Comparison of ENCODE assay signal across 8 cellular contexts in the genomic region with DNA sequence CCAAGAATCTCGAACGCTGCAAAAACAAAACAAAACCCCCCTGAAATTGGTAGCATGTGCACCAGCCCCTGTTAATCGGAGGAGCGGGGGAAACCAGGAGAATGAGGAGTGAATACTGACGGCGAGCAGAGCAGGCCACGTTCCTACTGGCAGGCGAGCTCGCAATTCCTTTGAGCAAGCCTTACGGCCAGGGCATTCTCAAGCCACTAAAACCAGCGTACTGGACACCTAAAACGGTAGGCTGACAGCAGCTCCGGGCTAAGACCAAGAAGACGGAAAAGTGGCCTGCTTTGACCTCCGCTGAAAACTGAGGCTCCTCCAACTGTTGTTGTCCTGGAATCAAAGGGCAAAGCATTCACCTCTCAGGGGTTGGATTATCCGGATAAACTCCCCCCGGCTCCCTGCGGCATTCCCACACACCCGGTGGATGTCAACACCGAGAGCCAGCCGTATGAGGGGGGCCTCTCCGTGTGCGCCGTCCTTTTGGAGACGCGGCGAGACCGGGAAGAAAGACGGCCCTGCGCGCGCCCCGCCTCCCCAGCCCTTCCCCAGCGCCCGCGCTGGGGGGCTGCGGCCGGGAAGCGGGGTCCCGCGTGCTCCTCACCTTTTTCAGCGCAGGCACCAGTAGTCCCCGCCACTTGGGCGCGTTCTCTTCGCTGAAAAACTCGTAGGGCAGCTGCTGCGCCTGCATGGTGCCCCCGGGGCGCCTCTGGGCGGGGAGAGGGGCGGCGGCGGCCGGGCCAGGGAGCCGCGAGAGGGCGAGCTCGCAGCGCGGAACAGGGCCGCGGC. TPM values are rescaled to one million over a fixed set of nuclear protein-coding genes. Genes with fewer than 3 reads are reported as not detected.
A peak's percentile ranks its signal among the peaks of the same experiment; 100 is the strongest.
DNase-seq lines count a peak whose midpoint lies in the region; ATAC-seq and TF ChIP-seq lines count a peak whose summit lies in the region.

No MANE protein-coding gene starts in this region.

- H3K4me1 ChIP-seq in mucosa of descending colon (ENCODE audit: low read depth), result peaks cover 29% of the 10 kb centered on the region

- H3K9me3 Mint-ChIP-seq in stimulated activated naive B cell treated with anti-CD40 and anti-IgM and Interleukin-4, amounts not matched to agents 10 μg/mL and 1 μg/mL and 100 μg/mL, for 72 hours, result peaks cover 0 to 2% of the 10 kb centered on the region in 2 donors

- H3K36me3 Mint-ChIP-seq in stimulated activated naive B cell treated with anti-CD40 and anti-IgM and Interleukin-4, amounts not matched to agents 10 μg/mL and 1 μg/mL and 100 μg/mL, for 72 hours, result peaks cover 11 to 22% of the 10 kb centered on the region in 2 donors

- intact Hi-C loops in mucosa of descending colon (cut with DNase I, micrococcal nuclease), result no loop called here

- H3K27ac Mint-ChIP-seq in stimulated activated naive B cell treated with anti-CD40 and anti-IgM and Interleukin-4, amounts not matched to agents 10 μg/mL and 1 μg/mL and 100 μg/mL, for 72 hours, result peak overlapping the region; percentile 92

- no peak for TF ChIP-seq CTCF in epithelial cell of esophagus (IDR thresholded peaks at IDR 0.05; ENCODE audit: insufficient read depth, low read depth, low read length, missing control alignments)
- TF ChIP-seq CTCF in mucosa of descending colon (IDR thresholded peaks at IDR 0.05), result peak; percentile 18

- no peaks in the 10 kb centered on the region for H3K9me3 ChIP-seq in mucosa of descending colon

- DNase-seq in AG08396 (ENCODE audit: low spot score), result peak; percentile 76
- peak; percentile 52 for DNase-seq in NCI-H748 (lab: John Stamatoyannopoulos, UW; ENCODE audit: unreplicated experiment)
- peak; percentile 52 for DNase-seq in activated T-cell treated with anti-CD3 and anti-CD28 coated beads for 1 hour (ENCODE audit: low read depth)
- DNase-seq in epithelial cell of esophagus (ENCODE audit: low read depth), result peak; percentile 74
- peak; percentile 68 to 80 (median 76) for DNase-seq in mucosa of descending colon
- DNase-seq in stimulated activated naive B cell treated with anti-CD40 and anti-IgM and Interleukin-4, amounts not matched to agents 10 μg/mL and 1 μg/mL and 100 μg/mL, for 72 hours, result peak; percentile 50

- H3K4me3 Mint-ChIP-seq in stimulated activated naive B cell treated with anti-CD40 and anti-IgM and Interleukin-4, amounts not matched to agents 10 μg/mL and 1 μg/mL and 100 μg/mL, for 72 hours, result peak overlapping the region; percentile 88 to 91

- H3K4me1 Mint-ChIP-seq in stimulated activated naive B cell treated with anti-CD40 and anti-IgM and Interleukin-4, amounts not matched to agents 10 μg/mL and 1 μg/mL and 100 μg/mL, for 72 hours, result peaks cover 27 to 51% of the 10 kb centered on the region in 2 donors

- ATAC-seq in GM18517 (IDR thresholded peaks at IDR 0.05; ENCODE audit: unreplicated experiment) (peak; percentile 27), HG03045 (IDR thresholded peaks at IDR 0.05; ENCODE audit: unreplicated experiment) (peak; percentile 40), mucosa of descending colon (peak; percentile 50)
- peak; percentile 44 to 48 for ATAC-seq in stimulated activated naive B cell treated with anti-CD40 and anti-IgM and Interleukin-4, amounts not matched to agents 10 μg/mL and 1 μg/mL and 100 μg/mL, for 72 hours (replicated peaks)

- no peaks in the 10 kb centered on the region for H3K27me3 Mint-ChIP-seq in stimulated activated naive B cell treated with anti-CD40 and anti-IgM and Interleukin-4, amounts not matched to agents 10 μg/mL and 1 μg/mL and 100 μg/mL, for 72 hours

- no peaks in the 10 kb centered on the region for H3K36me3 ChIP-seq in mucosa of descending colon (ENCODE audit: low read depth)

- H3K4me3 ChIP-seq in epithelial cell of esophagus (ENCODE audit: low read length), result peak overlapping the region; percentile 91
- H3K4me3 ChIP-seq in mucosa of descending colon, result peak overlapping the region; percentile 70

RNA-seq across cellular contexts. Expression of gene SOS1, which starts 0.9 kb away (rescaled TPM):
- 10 to 100 TPM; 38.8 to 44.2 (median 39.8) TPM for total RNA-seq in mucosa of descending colon

Comparison
In these comparisons a context has a peak if more than half of its experiments do, and no peak if none do; other contexts are left out.
1. Peak in every context shown above with its lines: DNase-seq, ATAC-seq and H3K4me3 ChIP-seq.